ENCODE assay signal across 17 cellular contexts in the genomic region with DNA sequence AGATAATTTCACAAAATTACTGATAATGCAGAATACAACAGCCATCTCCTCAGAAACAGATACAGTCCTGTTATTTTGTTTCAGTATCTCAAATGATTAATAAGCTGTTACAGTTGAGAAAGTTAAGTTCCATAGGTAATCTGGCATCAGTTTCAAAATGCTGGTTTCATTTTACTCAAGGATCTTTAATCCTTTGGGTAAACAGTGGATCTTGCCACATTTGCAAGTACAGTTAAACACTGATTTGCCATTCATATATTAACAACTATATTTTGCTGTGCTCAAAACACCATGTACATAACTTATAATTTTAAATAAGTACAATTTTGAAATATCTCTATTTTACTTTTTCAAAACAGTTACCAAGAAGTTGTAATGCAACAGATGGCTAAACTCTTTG. TPM values are rescaled to one million over a fixed set of nuclear protein-coding genes. Genes with fewer than 3 reads are reported as not detected.
DNase-seq lines count a peak whose midpoint lies in the region; FAIRE-seq and TF ChIP-seq lines count a peak whose summit lies in the region.
"Had no signal": no experiment of that assay in that cellular context is flagged by ENCODE, and none has a peak within 500 bp of the region (broad histone marks: within the 10 kb centered on the region; RNA-seq: fewer than 3 reads in every experiment).

No MANE protein-coding gene starts in this region.

- no peaks in the 10 kb centered on the region for H3K9me3 ChIP-seq in Karpas-422 (ENCODE audit: low read length)
- no peaks in the 10 kb centered on the region for H3K9me3 ChIP-seq in astrocyte (ENCODE audit: insufficient read depth, low read depth, low read length)
- no peaks in the 10 kb centered on the region for H3K9me3 ChIP-seq in smooth muscle cell (replicated peaks; ENCODE audit: low read depth)

- no peaks in the 10 kb centered on the region for H3K9me2 ChIP-seq in Karpas-422 (replicated peaks; ENCODE audit: insufficient read depth, low read length)

- H3K4me1 ChIP-seq in Karpas-422 (ENCODE audit: low read length) (peaks cover 42% of the 10 kb centered on the region), astrocyte (ENCODE audit: insufficient read depth, low read length) (no peaks in the 10 kb centered on the region), smooth muscle cell (ENCODE audit: low read depth) (peaks cover 8% of the 10 kb centered on the region)

- H3K4me1 Mint-ChIP-seq in astrocyte (ENCODE audit: low read depth, unreplicated experiment), result peaks cover 1% of the 10 kb centered on the region
- H3K4me1 Mint-ChIP-seq: CD4-positive, alpha-beta memory T cell had no signal

- H3K4me3 ChIP-seq in Karpas-422 (ENCODE audit: low read length) (no peak overlapping the region), astrocyte (ENCODE audit: insufficient read depth, low read depth, low read length) (no peak overlapping the region), smooth muscle cell (no peak overlapping the region)

- H4K20me1 ChIP-seq in Karpas-422 (ENCODE audit: insufficient read depth, low read depth, low read length) (no peaks in the 10 kb centered on the region), astrocyte (ENCODE audit: insufficient read depth, low read length) (no peaks in the 10 kb centered on the region), smooth muscle cell (ENCODE audit: low read depth) (no peaks in the 10 kb centered on the region)

- H3K27me3 ChIP-seq in Karpas-422 (ENCODE audit: low read length), result no peaks in the 10 kb centered on the region
- H3K27me3 ChIP-seq in astrocyte (ENCODE audit: insufficient read depth, low read length), result no peaks in the 10 kb centered on the region
- no peaks in the 10 kb centered on the region for H3K27me3 ChIP-seq in smooth muscle cell (ENCODE audit: low read depth)

- DNase-seq in DMS53 treated with DMSO at 0.1 percent for 48 hours (lab: John Stamatoyannopoulos, UW; ENCODE audit: unreplicated experiment) (peak; percentile 5), Karpas-422 (no peak), astrocyte (ENCODE audit: low read depth) (no peak), smooth muscle cell (lab: John Stamatoyannopoulos, UW; ENCODE audit: unreplicated experiment) (no peak), NCI-H1048 (lab: John Stamatoyannopoulos, UW) (no peak), T-helper 1 cell (no peak), cerebellum (ENCODE audit: low spot score) (no peak)
- DNase-seq: Calu3; CD4-positive, alpha-beta memory T cell; DMS79; HCEC 1CT; KG1; NCI-H1092; NCI-H146; NCI-H2081 treated with DMSO at 0.1 percent for 48 hours; NCI-H345; NCI-H774 had no signal

- TF ChIP-seq CTCF in astrocyte (IDR thresholded peaks at IDR 0.05; ENCODE audit: insufficient read depth, low read depth, low read length) (no peak), smooth muscle cell (IDR thresholded peaks at IDR 0.05; ENCODE audit: borderline replicate concordance, insufficient read depth, poor library complexity, severe bottlenecking) (no peak)

- no peak overlapping the region for H3K4me3 Mint-ChIP-seq in astrocyte (ENCODE audit: unreplicated experiment)
- H3K4me3 Mint-ChIP-seq: CD4-positive, alpha-beta memory T cell had no signal

- H3K79me2 ChIP-seq in Karpas-422 (ENCODE audit: low read length) (no peaks in the 10 kb centered on the region), astrocyte (ENCODE audit: insufficient read depth, low read length) (no peaks in the 10 kb centered on the region), smooth muscle cell (ENCODE audit: low read depth) (no peaks in the 10 kb centered on the region)

- peak overlapping the region; percentile 58 for H3K27ac ChIP-seq in Karpas-422 (ENCODE audit: low read length)
- no peak overlapping the region for H3K27ac ChIP-seq in astrocyte (ENCODE audit: low read depth, low read length)
- H3K27ac ChIP-seq in smooth muscle cell (ENCODE audit: low read depth), result no peak overlapping the region

- no peaks in the 10 kb centered on the region for H3K27me3 Mint-ChIP-seq in astrocyte (ENCODE audit: low read depth, unreplicated experiment)
- H3K27me3 Mint-ChIP-seq: CD4-positive, alpha-beta memory T cell had no signal

- no peak overlapping the region for H3K27ac Mint-ChIP-seq in astrocyte (ENCODE audit: unreplicated experiment)
- H3K27ac Mint-ChIP-seq: CD4-positive, alpha-beta memory T cell had no signal

- peak overlapping the region; percentile 46 for H3K4me2 ChIP-seq in Karpas-422 (ENCODE audit: low read depth, low read length, poor library complexity, severe bottlenecking)
- H3K4me2 ChIP-seq in astrocyte (ENCODE audit: low read length), result no peak overlapping the region
- peak overlapping the region; percentile 60 for H3K4me2 ChIP-seq in smooth muscle cell

- H2AFZ ChIP-seq in Karpas-422 (ENCODE audit: low read length), result 0 out of 2 replicates have a peak overlapping the region, but pooled peaks have one; percentile 21
- H2AFZ ChIP-seq in astrocyte (ENCODE audit: low read depth, low read length), result no peak overlapping the region
- no peak overlapping the region for H2AFZ ChIP-seq in smooth muscle cell (ENCODE audit: low read depth)

- H3K36me3 ChIP-seq in Karpas-422 (ENCODE audit: insufficient read depth, low read length) (peaks cover 16% of the 10 kb centered on the region), astrocyte (ENCODE audit: insufficient read depth, low read length) (peaks cover 5% of the 10 kb centered on the region), smooth muscle cell (ENCODE audit: low read depth) (no peaks in the 10 kb centered on the region)

- peak; percentile 39 for FAIRE-seq in astrocyte (lab: Jason Lieb, UNC)

- no peaks in the 10 kb centered on the region for H3F3A ChIP-seq in smooth muscle cell (ENCODE audit: low read depth)

- H3K36me3 Mint-ChIP-seq in astrocyte (ENCODE audit: low read depth, unreplicated experiment), result no peaks in the 10 kb centered on the region

- H3K9ac ChIP-seq in Karpas-422 (ENCODE audit: low read length) (peak overlapping the region; percentile 26), astrocyte (ENCODE audit: low read length) (no peak overlapping the region), smooth muscle cell (ENCODE audit: low read depth) (no peak overlapping the region)

- H3K9me3 Mint-ChIP-seq in astrocyte (ENCODE audit: unreplicated experiment), result no peaks in the 10 kb centered on the region
- H3K9me3 Mint-ChIP-seq: CD4-positive, alpha-beta memory T cell had no signal

RNA-seq across cellular contexts. Expression of gene RPGRIP1L, which starts 31.2 kb away (rescaled TPM):
- total RNA-seq in Karpas-422 (2014; rRNA removed; shearing (Covaris generic); ENCODE audit: low replicate concordance), result 19.1 and 25.1 TPM in 2 replicates
- total RNA-seq in astrocyte (16.8 and 18.1 TPM in 2 replicates), smooth muscle cell (11.5 and 11.6 TPM in 2 replicates), cerebellum (34.8 TPM)
- 5.8 and 8.4 TPM in 2 replicates for polyA plus RNA-seq in smooth muscle cell

RNA-seq across cellular contexts. Expression of gene FTO, which starts 31.5 kb away (rescaled TPM):
- total RNA-seq in Karpas-422 (2014; rRNA removed; shearing (Covaris generic); ENCODE audit: low replicate concordance), result 101 and 125 TPM in 2 replicates
- total RNA-seq in astrocyte, result 73.1 and 80.1 TPM in 2 replicates
- total RNA-seq in smooth muscle cell, result 89.9 and 111 TPM in 2 replicates
- 48.2 and 81.1 TPM in 2 replicates for polyA plus RNA-seq in smooth muscle cell
- total RNA-seq in cerebellum, result 139 TPM
